ENCODE assay signal across 2 cellular contexts in the genomic region with DNA sequence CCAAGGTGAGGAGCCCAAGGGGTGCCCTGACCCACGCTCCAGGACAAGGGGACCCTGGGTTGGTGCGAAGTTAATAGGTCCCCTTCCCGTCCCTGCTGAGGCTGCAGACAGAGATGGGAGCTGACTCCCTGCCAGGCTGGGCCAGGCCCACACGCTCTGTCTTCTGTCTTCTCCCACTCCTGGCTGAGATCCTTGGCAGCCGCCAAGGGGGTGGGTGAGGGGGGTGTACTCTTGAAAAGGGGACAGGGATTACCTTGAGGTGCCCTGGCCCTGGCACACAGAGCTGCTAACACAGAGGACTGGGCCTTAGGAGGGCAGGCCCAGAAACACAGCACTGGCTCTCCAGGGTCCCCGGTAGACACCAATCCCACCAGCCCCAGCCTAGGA.
TF ChIP-seq lines count a peak whose summit lies in the region.

No MANE protein-coding gene starts in this region.

TF ChIP-seq in SK-N-SH treated with all-trans-retinoic acid at 6 μM for 48 hours, 23 proteins besides CTCF, POLR2A, EP300 and RAD21 (continued from another document):
- TF ChIP-seq ZFP3 (CRISPR knock-in tag; IDR thresholded peaks at IDR 0.05): no peak
- TF ChIP-seq ZNF565 (CRISPR knock-in tag; conservative IDR thresholded peaks at IDR 0.05; ENCODE audit: low read depth): no peak
- TF ChIP-seq ZC3H10 (CRISPR knock-in tag; IDR thresholded peaks at IDR 0.05): no peak
- TF ChIP-seq, protein P1, sequence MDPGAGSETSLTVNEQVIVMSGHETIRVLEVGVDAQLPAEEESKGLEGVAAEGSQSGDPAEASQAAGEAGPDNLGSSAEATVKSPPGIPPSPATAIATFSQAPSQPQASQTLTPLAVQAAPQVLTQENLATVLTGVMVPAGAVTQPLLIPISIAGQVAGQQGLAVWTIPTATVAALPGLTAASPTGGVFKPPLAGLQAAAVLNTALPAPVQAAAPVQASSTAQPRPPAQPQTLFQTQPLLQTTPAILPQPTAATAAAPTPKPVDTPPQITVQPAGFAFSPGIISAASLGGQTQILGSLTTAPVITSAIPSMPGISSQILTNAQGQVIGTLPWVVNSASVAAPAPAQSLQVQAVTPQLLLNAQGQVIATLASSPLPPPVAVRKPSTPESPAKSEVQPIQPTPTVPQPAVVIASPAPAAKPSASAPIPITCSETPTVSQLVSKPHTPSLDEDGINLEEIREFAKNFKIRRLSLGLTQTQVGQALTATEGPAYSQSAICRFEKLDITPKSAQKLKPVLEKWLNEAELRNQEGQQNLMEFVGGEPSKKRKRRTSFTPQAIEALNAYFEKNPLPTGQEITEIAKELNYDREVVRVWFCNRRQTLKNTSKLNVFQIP (CRISPR knock-in tag; IDR thresholded peaks at IDR 0.05; ENCODE audit: borderline replicate concordance, low read depth): no peak
- no peak for TF ChIP-seq ISL1 (CRISPR knock-in tag; IDR thresholded peaks at IDR 0.05)
- TF ChIP-seq ZFP30 (CRISPR knock-in tag; IDR thresholded peaks at IDR 0.05): no peak
- TF ChIP-seq ESRRG (CRISPR knock-in tag; IDR thresholded peaks at IDR 0.05): no peak
- no peak for TF ChIP-seq TCF4 (CRISPR knock-in tag; IDR thresholded peaks at IDR 0.05; ENCODE audit: borderline replicate concordance)
- no peak for TF ChIP-seq CREB5 (CRISPR knock-in tag; IDR thresholded peaks at IDR 0.05; ENCODE audit: low read depth)
- TF ChIP-seq ZNF8 (CRISPR knock-in tag; IDR thresholded peaks at IDR 0.05): no peak
- no peak for TF ChIP-seq TOX (CRISPR knock-in tag; IDR thresholded peaks at IDR 0.05; ENCODE audit: borderline replicate concordance)
- no peak for TF ChIP-seq OSR1 (CRISPR knock-in tag; IDR thresholded peaks at IDR 0.05)
- TF ChIP-seq, protein P2, sequence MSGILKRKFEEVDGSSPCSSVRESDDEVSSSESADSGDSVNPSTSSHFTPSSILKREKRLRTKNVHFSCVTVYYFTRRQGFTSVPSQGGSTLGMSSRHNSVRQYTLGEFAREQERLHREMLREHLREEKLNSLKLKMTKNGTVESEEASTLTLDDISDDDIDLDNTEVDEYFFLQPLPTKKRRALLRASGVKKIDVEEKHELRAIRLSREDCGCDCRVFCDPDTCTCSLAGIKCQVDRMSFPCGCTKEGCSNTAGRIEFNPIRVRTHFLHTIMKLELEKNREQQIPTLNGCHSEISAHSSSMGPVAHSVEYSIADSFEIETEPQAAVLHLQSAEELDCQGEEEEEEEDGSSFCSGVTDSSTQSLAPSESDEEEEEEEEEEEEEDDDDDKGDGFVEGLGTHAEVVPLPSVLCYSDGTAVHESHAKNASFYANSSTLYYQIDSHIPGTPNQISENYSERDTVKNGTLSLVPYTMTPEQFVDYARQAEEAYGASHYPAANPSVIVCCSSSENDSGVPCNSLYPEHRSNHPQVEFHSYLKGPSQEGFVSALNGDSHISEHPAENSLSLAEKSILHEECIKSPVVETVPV (CRISPR knock-in tag; IDR thresholded peaks at IDR 0.05): no peak
- no peak for TF ChIP-seq CSDC2 (CRISPR knock-in tag; IDR thresholded peaks at IDR 0.05)
- no peak for TF ChIP-seq SNAI2 (CRISPR knock-in tag; IDR thresholded peaks at IDR 0.05)
- TF ChIP-seq, protein P3, sequence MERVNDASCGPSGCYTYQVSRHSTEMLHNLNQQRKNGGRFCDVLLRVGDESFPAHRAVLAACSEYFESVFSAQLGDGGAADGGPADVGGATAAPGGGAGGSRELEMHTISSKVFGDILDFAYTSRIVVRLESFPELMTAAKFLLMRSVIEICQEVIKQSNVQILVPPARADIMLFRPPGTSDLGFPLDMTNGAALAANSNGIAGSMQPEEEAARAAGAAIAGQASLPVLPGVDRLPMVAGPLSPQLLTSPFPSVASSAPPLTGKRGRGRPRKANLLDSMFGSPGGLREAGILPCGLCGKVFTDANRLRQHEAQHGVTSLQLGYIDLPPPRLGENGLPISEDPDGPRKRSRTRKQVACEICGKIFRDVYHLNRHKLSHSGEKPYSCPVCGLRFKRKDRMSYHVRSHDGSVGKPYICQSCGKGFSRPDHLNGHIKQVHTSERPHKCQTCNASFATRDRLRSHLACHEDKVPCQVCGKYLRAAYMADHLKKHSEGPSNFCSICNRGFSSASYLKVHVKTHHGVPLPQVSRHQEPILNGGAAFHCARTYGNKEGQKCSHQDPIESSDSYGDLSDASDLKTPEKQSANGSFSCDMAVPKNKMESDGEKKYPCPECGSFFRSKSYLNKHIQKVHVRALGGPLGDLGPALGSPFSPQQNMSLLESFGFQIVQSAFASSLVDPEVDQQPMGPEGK (CRISPR knock-in tag; IDR thresholded peaks at IDR 0.05; ENCODE audit: borderline replicate concordance): no peak
- no peak for TF ChIP-seq GLIS3 (CRISPR knock-in tag; IDR thresholded peaks at IDR 0.05)

TF ChIP-seq in SK-N-SH, 30 proteins besides CTCF, POLR2A, EP300 and RAD21:
- TF ChIP-seq, protein P4, sequence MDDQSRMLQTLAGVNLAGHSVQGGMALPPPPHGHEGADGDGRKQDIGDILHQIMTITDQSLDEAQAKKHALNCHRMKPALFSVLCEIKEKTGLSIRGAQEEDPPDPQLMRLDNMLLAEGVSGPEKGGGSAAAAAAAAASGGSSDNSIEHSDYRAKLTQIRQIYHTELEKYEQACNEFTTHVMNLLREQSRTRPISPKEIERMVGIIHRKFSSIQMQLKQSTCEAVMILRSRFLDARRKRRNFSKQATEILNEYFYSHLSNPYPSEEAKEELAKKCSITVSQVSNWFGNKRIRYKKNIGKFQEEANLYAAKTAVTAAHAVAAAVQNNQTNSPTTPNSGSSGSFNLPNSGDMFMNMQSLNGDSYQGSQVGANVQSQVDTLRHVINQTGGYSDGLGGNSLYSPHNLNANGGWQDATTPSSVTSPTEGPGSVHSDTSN (IDR thresholded peaks at IDR 0.05): no peak
- TF ChIP-seq YY1 (IDR thresholded peaks at IDR 0.05; ENCODE audit: low read depth): no peak
- no peak for TF ChIP-seq TCF12 (IDR thresholded peaks at IDR 0.05)
- no peak for TF ChIP-seq POLR2AphosphoS5 (IDR thresholded peaks at IDR 0.05; ENCODE audit: low read depth, low read length)
- no peak for TF ChIP-seq SMC3 (IDR thresholded peaks at IDR 0.05; ENCODE audit: low read depth, low read length)
- no peak for TF ChIP-seq GABPA (IDR thresholded peaks at IDR 0.05; ENCODE audit: low read depth)
- TF ChIP-seq USF2 (IDR thresholded peaks at IDR 0.05; ENCODE audit: borderline replicate concordance, low read depth, low read length): no peak
- TF ChIP-seq EZH2phosphoT487 (IDR thresholded peaks at IDR 0.05; ENCODE audit: borderline replicate concordance, low read depth): no peak
- no peak for TF ChIP-seq RCOR1 (IDR thresholded peaks at IDR 0.05; ENCODE audit: low read length)
- TF ChIP-seq ZBTB33 (IDR thresholded peaks at IDR 0.05; ENCODE audit: borderline replicate concordance, low read depth): no peak
- TF ChIP-seq RXRA (IDR thresholded peaks at IDR 0.05; ENCODE audit: borderline replicate concordance, low read depth): no peak
- TF ChIP-seq SIN3A (IDR thresholded peaks at IDR 0.05; ENCODE audit: borderline replicate concordance, low read depth, low read length): no peak
- no peak for TF ChIP-seq FOXM1 (IDR thresholded peaks at IDR 0.05; ENCODE audit: low read depth)
- TF ChIP-seq CHD2 (IDR thresholded peaks at IDR 0.05; ENCODE audit: low read length, partially characterized antibody): no peak
- no peak for TF ChIP-seq ELF1 (IDR thresholded peaks at IDR 0.05)
- no peak for TF ChIP-seq FOSL2 (IDR thresholded peaks at IDR 0.05; ENCODE audit: borderline replicate concordance, low read depth)
- no peak for TF ChIP-seq GATA2 (CRISPR knock-in tag; IDR thresholded peaks at IDR 0.05)
